In the genomic region with DNA sequence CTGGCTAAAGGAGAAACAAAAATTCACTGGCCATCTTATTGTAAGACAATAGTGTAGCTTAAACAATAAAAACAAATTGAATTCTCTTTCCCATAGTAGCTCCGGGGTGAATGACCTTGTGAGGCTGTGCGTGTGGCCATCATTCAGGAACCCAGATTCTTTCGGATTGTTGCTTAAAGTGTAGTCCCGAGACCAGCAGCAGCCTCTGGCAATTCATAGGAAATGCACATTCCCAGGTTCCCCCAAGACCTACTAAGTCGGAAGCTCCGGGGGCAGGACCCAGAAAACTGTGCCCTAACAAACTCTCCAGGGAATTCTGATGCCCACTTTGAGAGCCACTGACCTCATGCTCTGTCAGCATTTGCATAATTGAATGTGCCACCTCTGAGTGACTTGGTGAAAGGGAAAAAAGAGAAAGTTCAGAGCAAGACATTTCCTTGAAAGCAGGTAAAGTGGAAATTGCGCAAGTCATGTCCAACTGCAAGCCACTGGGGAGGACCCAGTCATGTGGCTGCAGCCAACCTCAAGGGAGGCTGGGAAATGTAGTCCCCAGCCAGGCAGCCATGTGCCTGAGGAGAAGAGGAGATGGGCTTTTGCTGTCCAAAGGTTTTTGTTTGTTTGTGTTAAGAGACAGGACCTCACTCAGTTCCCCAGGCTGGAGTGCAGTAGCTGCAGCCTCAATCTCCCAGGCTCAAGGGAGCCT, we compare ENCODE assay signal across 8 cellular contexts. TPM values are rescaled to one million over a fixed set of nuclear protein-coding genes. Genes with fewer than 3 reads are reported as not detected.
DNase-seq lines count a peak whose midpoint lies in the region; ATAC-seq, FAIRE-seq and TF ChIP-seq lines count a peak whose summit lies in the region.

No MANE protein-coding gene starts in this region.

- no peak for FAIRE-seq in frontal cortex (lab: Jason Lieb, UNC)

- no peaks in the 10 kb centered on the region for H3K27me3 Mint-ChIP-seq in chondrocyte (ENCODE audit: low read depth)

- peaks cover 6% of the 10 kb centered on the region for H3K36me3 Mint-ChIP-seq in chondrocyte (ENCODE audit: low read depth)

- DNase-seq in GM13976 (ENCODE audit: low spot score), result peak; percentile 26
- DNase-seq in NCI-H2171 treated with DMSO at 0.1 percent for 48 hours (lab: John Stamatoyannopoulos, UW), result peak; percentile 58
- DNase-seq in chondrocyte (ENCODE audit: low spot score), result no peak
- DNase-seq in medulla oblongata (ENCODE audit: extremely low spot score), result peak; percentile 67
- DNase-seq in frontal cortex (ENCODE audit: low spot score in 2 of 2), result no peak
- DNase-seq in GM10266 (ENCODE audit: extremely low spot score), result no peak
- no peak for DNase-seq in activated T-cell treated with anti-CD3 and anti-CD28 coated beads, Interleukin-2, amount 50 U/mL, for 1 hour

- peak overlapping the region; percentile 10 for H3K4me3 Mint-ChIP-seq in chondrocyte (ENCODE audit: unreplicated experiment)

- peaks cover 4% of the 10 kb centered on the region for H3K4me1 Mint-ChIP-seq in chondrocyte (ENCODE audit: low read depth)

- no peak for ATAC-seq in GM21390 (IDR thresholded peaks at IDR 0.05; ENCODE audit: unreplicated experiment)

- H3K9me3 Mint-ChIP-seq in chondrocyte (ENCODE audit: low read depth), result peaks cover 20% of the 10 kb centered on the region

- TF ChIP-seq CTCF in GM13976 (IDR thresholded peaks at IDR 0.05; ENCODE audit: borderline replicate concordance, control extremely low read depth, extremely low read depth, insufficient read depth, missing control alignments) (no peak), chondrocyte (IDR thresholded peaks at IDR 0.05) (no peak), GM10266 (IDR thresholded peaks at IDR 0.05; ENCODE audit: control insufficient read depth, insufficient read depth, low read depth, missing control alignments) (no peak)

- in situ Hi-C loops in GM13976 (cut with MboI; ENCODE audit: low sequenced_read_pairs, unreplicated experiment), result no loop called here

- H3K27ac Mint-ChIP-seq in chondrocyte (ENCODE audit: unreplicated experiment), result no peak overlapping the region

RNA-seq across cellular contexts. Expression of a gene that starts 50.7 kb away (rescaled TPM):
- total RNA-seq in chondrocyte (2.2 to 5.5 TPM (median 2.5 TPM) in 3 replicates), frontal cortex (17.1 TPM)

RNA-seq across cellular contexts. Expression of a gene that starts 54.8 kb away (rescaled TPM):
- total RNA-seq in chondrocyte (137 to 148 TPM (median 144 TPM) in 3 replicates), frontal cortex (211 TPM)

Comparison
In these comparisons a context has a peak if more than half of its experiments do, and no peak if none do; other contexts are left out.
1. DNase-seq: peak in GM13976 (single experiment), NCI-H2171 treated with DMSO at 0.1 percent for 48 hours (single experiment) and medulla oblongata (single experiment); none in chondrocyte (single experiment), frontal cortex (0 of 2), GM10266 (single experiment) and activated T-cell treated with anti-CD3 and anti-CD28 coated beads, Interleukin-2, amount 50 U/mL, for 1 hour (single experiment).